Comparison of ENCODE assay signal across 11 cellular contexts in genomic region chr16:47523342-47524006, GRCh38.
DNase-seq lines count a peak whose midpoint lies in the region; ATAC-seq, FAIRE-seq and TF ChIP-seq lines count a peak whose summit lies in the region.
"Had no signal": no experiment of that assay in that cellular context is flagged by ENCODE, and none has a peak within 500 bp of the region (broad histone marks: within the 10 kb centered on the region; RNA-seq: fewer than 3 reads in every experiment).

No MANE protein-coding gene starts in this region.

- CTCF ChIA-PET in T-cell (lab: Charles Lee) = interaction anchor here in 1 of 2 donors (1.1 to 1.3 kb wide), 2 partner anchors 14 to 78 kb away, joined by 3 read pairs; no protein-coding TSS in a partner anchor

- peaks cover 0 to 8% (median 0%) of the 10 kb centered on the region in 9 donors for H3K36me3 ChIP-seq in heart right ventricle
- no peaks in the 10 kb centered on the region for H3K36me3 ChIP-seq in upper lobe of left lung

- no peak for FAIRE-seq in D721Med (lab: Jason Lieb, UNC)
- FAIRE-seq: astrocyte had no signal

- H3K27ac ChIP-seq in heart right ventricle = peak overlapping the region in 4 of 10 donors; percentile 26 to 72 (median 50)
- peak overlapping the region in 1 of 4 donors; percentile 72 for H3K27ac ChIP-seq in upper lobe of left lung

- ATAC-seq in heart right ventricle (peak in 5 of 8 donors; percentile 46 to 72 (median 66)), Right ventricle myocardium superior (ENCODE audit: poor library complexity) (no peak), HG03045 (IDR thresholded peaks at IDR 0.05; ENCODE audit: unreplicated experiment) (peak; percentile 99), T-cell (replicated peaks in 1 of 4) (peak in 1 of 4 experiments; percentile 51), upper lobe of left lung (ENCODE audit: low FRiP score in 2 of 2) (peak; percentile 65 to 75)
- ATAC-seq: naive thymus-derived CD8-positive, alpha-beta T cell had no signal

- DNase-seq in heart right ventricle (no peak), Right ventricle myocardium superior (no peak), T-cell (no peak), upper lobe of left lung (no peak), D721Med (ENCODE audit: insufficient read length, low spot score) (no peak), mucosa of gallbladder (ENCODE audit: low spot score) (no peak), epidermal melanocyte (ENCODE audit: insufficient read length, low spot score) (no peak)
- DNase-seq: NCI-H226 had no signal

- H3K4me1 ChIP-seq in heart right ventricle = peaks cover 0 to 45% (median 15%) of the 10 kb centered on the region in 9 donors
- H3K4me1 ChIP-seq in upper lobe of left lung = peaks cover 0 to 15% (median 7%) of the 10 kb centered on the region in 4 donors

- H3K27ac Mint-ChIP-seq in T-cell = peak overlapping the region; percentile 15 to 30

- no peaks in the 10 kb centered on the region for H3K27me3 ChIP-seq in heart right ventricle
- H3K27me3 ChIP-seq in upper lobe of left lung = no peaks in the 10 kb centered on the region

- no peak overlapping the region for H3K4me3 ChIP-seq in heart right ventricle
- H3K4me3 ChIP-seq in upper lobe of left lung = no peak overlapping the region

- H3K4me3 Mint-ChIP-seq in T-cell = no peak overlapping the region
- H3K4me3 Mint-ChIP-seq: naive thymus-derived CD8-positive, alpha-beta T cell had no signal

- POLR2A ChIA-PET in T-cell (lab: Charles Lee) = interaction anchor here in 1 of 2 donors (0.7 kb wide), 1 partner anchor 35 kb away, joined by 5 read pairs; no protein-coding TSS in a partner anchor

- TF ChIP-seq POLR2A in upper lobe of left lung (IDR thresholded peaks at IDR 0.05) = no peak

- no peaks in the 10 kb centered on the region for H3K9me3 Mint-ChIP-seq in T-cell

- H3K36me3 Mint-ChIP-seq in T-cell = peaks cover 54% of the 10 kb centered on the region

- 69 to 76% methylated on average over 2 of the region's 2 CpGs for WGBS in heart right ventricle, 2 donors
- 39 to 45% methylated on average over 2 of the region's 2 CpGs for WGBS in upper lobe of left lung, 2 donors

- no peaks in the 10 kb centered on the region for H3K27me3 Mint-ChIP-seq in T-cell
- H3K27me3 Mint-ChIP-seq: naive thymus-derived CD8-positive, alpha-beta T cell had no signal

- peaks cover 0 to 13% (median 0%) of the 10 kb centered on the region in 11 donors for H3K9me3 ChIP-seq in heart right ventricle
- H3K9me3 ChIP-seq in upper lobe of left lung = no peaks in the 10 kb centered on the region

- H3K4me1 Mint-ChIP-seq in T-cell = peaks cover 15 to 19% (median 18%) of the 10 kb centered on the region in 3 donors

- intact Hi-C loops in heart right ventricle (cut with DNase I) (loop anchor here in 1 of 10 donors (10.0 kb wide), 1 partner anchor 59 kb away; the partner anchor contains the start of genes ITFG1 and PHKB), Right ventricle myocardium superior (cut with DNase I) (no loop called here)

- TF ChIP-seq EP300 in upper lobe of left lung (IDR thresholded peaks at IDR 0.05) = no peak

- no peak for TF ChIP-seq CTCF in heart right ventricle (IDR thresholded peaks at IDR 0.05)
- no peak for TF ChIP-seq CTCF in upper lobe of left lung (IDR thresholded peaks at IDR 0.05)
- TF ChIP-seq CTCF in D721Med (IDR thresholded peaks at IDR 0.05; ENCODE audit: insufficient read depth, missing control alignments) = no peak
